In the genomic region with DNA sequence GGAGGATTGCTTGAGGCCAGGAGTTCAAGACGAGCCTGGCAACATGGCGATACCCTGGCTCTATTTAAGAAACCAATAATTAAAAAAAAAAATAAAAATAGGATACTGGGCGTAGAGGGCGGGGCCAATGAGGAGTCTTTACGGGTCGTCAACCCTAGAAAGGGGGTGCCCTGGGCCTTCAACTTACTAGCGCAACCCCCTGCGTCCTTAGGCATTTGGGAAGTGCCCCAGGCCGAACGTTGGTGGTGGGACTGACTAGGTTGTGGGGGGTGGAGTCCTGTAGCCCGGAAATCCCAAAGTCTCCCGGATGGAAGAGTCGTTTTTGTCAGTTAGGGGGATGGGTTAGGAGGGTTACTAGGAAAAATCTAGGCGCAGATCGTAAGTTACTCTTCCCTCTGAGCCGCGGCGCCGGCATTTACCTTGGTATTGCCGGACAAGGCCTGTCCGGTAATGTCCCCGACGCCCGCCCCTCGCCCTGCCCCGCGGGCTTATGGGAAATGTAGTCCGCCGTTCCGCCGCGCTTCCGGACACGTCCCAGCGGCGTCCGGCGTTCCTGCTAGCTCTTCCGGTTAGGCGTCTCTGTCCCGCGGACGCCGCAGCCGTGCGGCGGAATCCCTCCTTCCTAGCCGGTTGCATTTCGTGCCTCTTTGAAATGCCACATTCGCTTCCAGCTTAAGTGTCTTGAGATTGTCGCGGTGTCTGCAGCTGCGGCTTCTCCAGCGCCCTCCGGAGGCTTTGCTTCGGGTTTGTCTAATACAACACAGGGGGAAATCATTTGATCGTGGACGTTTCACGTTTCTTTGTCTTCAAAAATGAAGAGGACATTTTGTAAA, we compare ENCODE assay signal across 8 cellular contexts. TPM values are rescaled to one million over a fixed set of nuclear protein-coding genes. Genes with fewer than 3 reads are reported as not detected.
A peak's percentile ranks its signal among the peaks of the same experiment; 100 is the strongest.
DNase-seq lines count a peak whose midpoint lies in the region; ATAC-seq and TF ChIP-seq lines count a peak whose summit lies in the region.

No MANE protein-coding gene starts in this region.

- intact Hi-C loops in Calu3 (cut with micrococcal nuclease; ENCODE audit: unreplicated experiment) = no loop called here

- H3K36me3 Mint-ChIP-seq in Calu3 (ENCODE audit: insufficient read depth, unreplicated experiment) = peaks cover 53% of the 10 kb centered on the region
- peaks cover 12% of the 10 kb centered on the region for H3K36me3 Mint-ChIP-seq in activated CD8-positive, alpha-beta memory T cell treated with anti-CD3 and anti-CD28 coated beads, Interleukin-2, amount 10 ng/mL, durations not matched to agents 7 days and 5 days

- TF ChIP-seq CTCF in Calu3 (IDR thresholded peaks at IDR 0.05; ENCODE audit: unreplicated experiment) = no peak

- peak overlapping the region; percentile 98 for H3K27ac ChIP-seq in mesodermal cell (ENCODE audit: low read depth, low read length, severe bottlenecking)

- H3K36me3 ChIP-seq in endocrine pancreas (ENCODE audit: control insufficient read depth, insufficient read depth, low read length) = no peaks in the 10 kb centered on the region
- no peaks in the 10 kb centered on the region for H3K36me3 ChIP-seq in mesodermal cell (ENCODE audit: control insufficient read depth, insufficient read depth, low read length)

- 0% methylated on average over 31 to 43 of the region's 59 CpGs for WGBS in mesodermal cell (ENCODE audit: insufficient coverage in 2 of 2), 2 experiments

- peak overlapping the region; percentile 86 for H3K4me3 Mint-ChIP-seq in Calu3 (ENCODE audit: low read depth, unreplicated experiment)
- H3K4me3 Mint-ChIP-seq in activated CD8-positive, alpha-beta memory T cell treated with anti-CD3 and anti-CD28 coated beads, Interleukin-2, amount 10 ng/mL, durations not matched to agents 7 days and 5 days = peak overlapping the region; percentile 97

- peak; percentile 65 for ATAC-seq in GM21367 (IDR thresholded peaks at IDR 0.05; ENCODE audit: unreplicated experiment)
- peak; percentile 65 for ATAC-seq in activated CD8-positive, alpha-beta memory T cell treated with anti-CD3 and anti-CD28 coated beads, Interleukin-2, amount 10 ng/mL, durations not matched to agents 7 days and 5 days

- H3K9me3 Mint-ChIP-seq in Calu3 (ENCODE audit: low read depth, unreplicated experiment) = no peaks in the 10 kb centered on the region
- H3K9me3 Mint-ChIP-seq in activated CD8-positive, alpha-beta memory T cell treated with anti-CD3 and anti-CD28 coated beads, Interleukin-2, amount 10 ng/mL, durations not matched to agents 7 days and 5 days (ENCODE audit: low read depth) = no peaks in the 10 kb centered on the region

- H3K9ac ChIP-seq in endocrine pancreas (ENCODE audit: control insufficient read depth, insufficient read depth, low read length) = peak overlapping the region; percentile 74

- no peaks in the 10 kb centered on the region for H3K27me3 Mint-ChIP-seq in Calu3 (ENCODE audit: unreplicated experiment)
- no peaks in the 10 kb centered on the region for H3K27me3 Mint-ChIP-seq in activated CD8-positive, alpha-beta memory T cell treated with anti-CD3 and anti-CD28 coated beads, Interleukin-2, amount 10 ng/mL, durations not matched to agents 7 days and 5 days

- CTCF ChIA-PET in Calu3 (lab: Charles Lee) = interaction anchor here (0.8 to 1.7 kb wide), 3 partner anchors 11 to 88 kb away, joined by 5 to 7 read pairs (median 6); a partner anchor contains a TSS
- CTCF ChIA-PET in activated CD8-positive, alpha-beta memory T cell treated with anti-CD3 and anti-CD28 coated beads, Interleukin-2, amount 10 ng/mL, durations not matched to agents 7 days and 5 days (lab: Charles Lee) = interaction anchor here (1.1 to 2.9 kb wide), 4 partner anchors 11 to 88 kb away, joined by 4 to 28 read pairs (median 12); a partner anchor contains a TSS

- no peaks in the 10 kb centered on the region for H3K9me3 ChIP-seq in endocrine pancreas (ENCODE audit: control insufficient read depth, low read length)
- no peaks in the 10 kb centered on the region for H3K9me3 ChIP-seq in mesodermal cell (ENCODE audit: control insufficient read depth, low read length)

- BruUV-seq in Calu3 (replicated peaks; lab: Mats Ljungman, UMichigan) = no TSS peak

- H3K4me3 ChIP-seq in endocrine pancreas (ENCODE audit: control insufficient read depth, insufficient read depth, low read length) = peak overlapping the region; percentile 98
- H3K4me3 ChIP-seq in mesodermal cell (ENCODE audit: extremely low read depth, insufficient read depth, low read length, poor library complexity, severe bottlenecking) = peak overlapping the region; percentile 72

- H3K4me1 Mint-ChIP-seq in Calu3 (ENCODE audit: low read depth, unreplicated experiment) = peaks cover 33% of the 10 kb centered on the region
- peaks cover 24% of the 10 kb centered on the region for H3K4me1 Mint-ChIP-seq in activated CD8-positive, alpha-beta memory T cell treated with anti-CD3 and anti-CD28 coated beads, Interleukin-2, amount 10 ng/mL, durations not matched to agents 7 days and 5 days

- DNase-seq in Calu3 (peak; percentile 93), HT1080 (ENCODE audit: low read depth) (peak; percentile 96), NOMO-1 treated with DMSO at 0.1 percent for 48 hours (lab: John Stamatoyannopoulos, UW; ENCODE audit: unreplicated experiment) (peak; percentile 92)
- peak; percentile 93 for DNase-seq in activated CD8-positive, alpha-beta memory T cell treated with anti-CD3 and anti-CD28 coated beads, Interleukin-2, amount 10 ng/mL, durations not matched to agents 7 days and 5 days
- DNase-seq in stimulated activated CD8-positive, alpha-beta memory T cell treated with anti-CD3 and anti-CD28 coated beads, Interleukin-15, amount 100 ng/mL, for 24 hours (ENCODE audit: low read depth) = peak; percentile 70

- peak overlapping the region; percentile 91 for H3K27ac Mint-ChIP-seq in Calu3 (ENCODE audit: unreplicated experiment)
- peak overlapping the region; percentile 97 for H3K27ac Mint-ChIP-seq in activated CD8-positive, alpha-beta memory T cell treated with anti-CD3 and anti-CD28 coated beads, Interleukin-2, amount 10 ng/mL, durations not matched to agents 7 days and 5 days

- H3K27me3 ChIP-seq in endocrine pancreas (ENCODE audit: control insufficient read depth, insufficient read depth, low read length) = no peaks in the 10 kb centered on the region

- H3K4me1 ChIP-seq in endocrine pancreas (ENCODE audit: control insufficient read depth, insufficient read depth, low read length) (peaks cover 4% of the 10 kb centered on the region), mesodermal cell (ENCODE audit: control insufficient read depth, insufficient read depth, low read length, poor library complexity, severe bottlenecking) (peaks cover 10% of the 10 kb centered on the region)

RNA-seq across cellular contexts. Expression of a gene that starts 1.3 kb away (rescaled TPM):
- total RNA-seq in Calu3 (2022) = 34.1 and 38.6 TPM in 2 replicates
- 19.0 and 21.2 TPM in 2 replicates for total RNA-seq in HT1080 (2014; rRNA removed; shearing (Covaris generic))
- 18.1 and 20.8 TPM in 2 replicates for polyA plus RNA-seq in HT1080 (2015; cell fraction: cytosol; rRNA removed)
- polyA plus RNA-seq in HT1080 (2015; cell fraction: nucleus; rRNA removed) = 16.6 and 19.2 TPM in 2 replicates
- total RNA-seq in activated CD8-positive, alpha-beta memory T cell treated with anti-CD3 and anti-CD28 coated beads, Interleukin-2, amount 10 ng/mL, durations not matched to agents 7 days and 5 days = 10 to 100 TPM; 24.2 to 24.5 TPM
- 18.6 TPM for polyA plus RNA-seq in mesodermal cell (2013, experiment 1 of 2)
- polyA plus RNA-seq in mesodermal cell (2013, experiment 2 of 2) = 21.7 TPM

Comparison
In these comparisons a context has a peak if more than half of its experiments do, and no peak if none do; other contexts are left out.
1. Peak in every context shown above with its lines: DNase-seq, ATAC-seq, H3K4me3 ChIP-seq and H3K27ac ChIP-seq.